Comparison of ENCODE assay signal across 1 cellular context in genomic region chr9:125276771-125277170, GRCh38.
TF ChIP-seq lines count a peak whose summit lies in the region.

No MANE protein-coding gene starts in this region.

TF ChIP-seq in HepG2, 621 proteins besides CTCF, POLR2A, EP300 and RAD21:
- TF ChIP-seq, protein P1, sequence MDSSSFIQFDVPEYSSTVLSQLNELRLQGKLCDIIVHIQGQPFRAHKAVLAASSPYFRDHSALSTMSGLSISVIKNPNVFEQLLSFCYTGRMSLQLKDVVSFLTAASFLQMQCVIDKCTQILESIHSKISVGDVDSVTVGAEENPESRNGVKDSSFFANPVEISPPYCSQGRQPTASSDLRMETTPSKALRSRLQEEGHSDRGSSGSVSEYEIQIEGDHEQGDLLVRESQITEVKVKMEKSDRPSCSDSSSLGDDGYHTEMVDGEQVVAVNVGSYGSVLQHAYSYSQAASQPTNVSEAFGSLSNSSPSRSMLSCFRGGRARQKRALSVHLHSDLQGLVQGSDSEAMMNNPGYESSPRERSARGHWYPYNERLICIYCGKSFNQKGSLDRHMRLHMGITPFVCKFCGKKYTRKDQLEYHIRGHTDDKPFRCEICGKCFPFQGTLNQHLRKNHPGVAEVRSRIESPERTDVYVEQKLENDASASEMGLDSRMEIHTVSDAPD (CRISPR knock-in tag; IDR thresholded peaks at IDR 0.05): no peak
- TF ChIP-seq SIN3B (IDR thresholded peaks at IDR 0.05; ENCODE audit: low read length) (no peak), ZNF770 (CRISPR knock-in tag; IDR thresholded peaks at IDR 0.05) (peak; percentile 51)
